14 cellular contexts compared by ENCODE assay signal in the genomic region with DNA sequence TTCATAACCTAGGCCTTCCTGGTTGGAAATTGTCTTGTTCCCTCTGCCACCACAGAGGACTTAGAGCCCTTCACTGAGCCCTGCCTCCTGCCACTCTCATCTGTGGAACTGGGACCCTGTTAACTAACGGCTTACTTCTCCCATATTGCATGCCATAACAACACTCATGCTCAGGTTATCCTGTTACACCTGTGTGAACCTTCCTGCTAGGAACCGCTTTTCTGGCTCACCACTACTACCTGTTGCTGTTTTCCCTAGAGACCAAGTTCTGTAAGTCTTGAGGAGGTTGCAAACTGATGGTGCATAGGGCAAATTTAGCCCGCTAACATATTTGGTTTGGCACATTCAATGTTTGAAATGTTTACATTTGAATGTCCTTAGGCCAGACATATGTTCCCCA. TPM values are rescaled to one million over a fixed set of nuclear protein-coding genes. Genes with fewer than 3 reads are reported as not detected.
DNase-seq lines count a peak whose midpoint lies in the region; ATAC-seq and TF ChIP-seq lines count a peak whose summit lies in the region.
"Had no signal": no experiment of that assay in that cellular context is flagged by ENCODE, and none has a peak within 500 bp of the region (broad histone marks: within the 10 kb centered on the region; RNA-seq: fewer than 3 reads in every experiment).

No MANE protein-coding gene starts in this region.

- H3K4me2 ChIP-seq in DOHH2 (ENCODE audit: low read length), result peak overlapping the region; percentile 42; the same call in 1 of the 2 replicates

- peak overlapping the region; percentile 12 for H3K4me3 Mint-ChIP-seq in T-helper 17 cell
- H3K4me3 Mint-ChIP-seq in naive B cell, result peak overlapping the region in 5 of 8 donors; percentile 2 to 83 (median 49)
- H3K4me3 Mint-ChIP-seq in activated T-helper 1 cell treated with anti-CD3 and anti-CD28 coated beads, Interleukin-12 subunit alpha, Interleukin-12 subunit beta, Interleukin-2, Interleukin-4 antibody, amounts not matched to agents 30 ng/mL and 10 ng/mL and 1 ng/mL, durations not matched to agents 14 hours and 24 hours and 36 hours, result no peak overlapping the region
- H3K4me3 Mint-ChIP-seq: CD4-positive, CD25-positive, alpha-beta regulatory T cell; T-cell had no signal

- intact Hi-C loops in activated T-helper 1 cell treated with anti-CD3 and anti-CD28 coated beads, Interleukin-12 subunit alpha, Interleukin-12 subunit beta, Interleukin-2, Interleukin-4 antibody, amounts not matched to agents 30 ng/mL and 10 ng/mL and 1 ng/mL, durations not matched to agents 14 hours and 24 hours and 36 hours (cut with micrococcal nuclease), result loop anchor here (5.0 kb wide), 1 partner anchor 286 kb away; no protein-coding TSS in a partner anchor
- intact Hi-C loops in right cardiac atrium (cut with DNase I), result no loop called here

- DNase-seq in T-helper 17 cell (no peak), naive B cell (no peak), right cardiac atrium (no peak), right atrium auricular region (ENCODE audit: low spot score) (no peak)
- no peak for DNase-seq in activated T-helper 1 cell treated with anti-CD3 and anti-CD28 coated beads, Interleukin-12 subunit alpha, Interleukin-12 subunit beta, Interleukin-2, Interleukin-4 antibody, amounts not matched to agents 30 ng/mL and 10 ng/mL and 1 ng/mL, durations not matched to agents 14 hours and 24 hours and 36 hours (ENCODE audit: low spot score)
- DNase-seq: DMS153, NCI-H1930, T-cell had no signal

- H3K4me1 ChIP-seq in DOHH2 (ENCODE audit: control insufficient read depth, low read length), result peaks cover 84% of the 10 kb centered on the region
- H3K4me1 ChIP-seq in HEK293 (ENCODE audit: control insufficient read depth, insufficient read depth, low read length), result no peaks in the 10 kb centered on the region
- no peaks in the 10 kb centered on the region for H3K4me1 ChIP-seq in right cardiac atrium (ENCODE audit: control insufficient read depth, insufficient read depth, low read length)
- H3K4me1 ChIP-seq in right atrium auricular region, result no peaks in the 10 kb centered on the region
- H3K4me1 ChIP-seq: Caco-2 had no signal

- H3K27me3 ChIP-seq in DOHH2 (ENCODE audit: control insufficient read depth, low read length), result no peaks in the 10 kb centered on the region
- no peaks in the 10 kb centered on the region for H3K27me3 ChIP-seq in right cardiac atrium (ENCODE audit: control insufficient read depth, insufficient read depth)
- H3K27me3 ChIP-seq in right atrium auricular region, result no peaks in the 10 kb centered on the region

- no peak for TF ChIP-seq CTCF in DOHH2 (IDR thresholded peaks at IDR 0.05; ENCODE audit: low read depth, low read length, poor library complexity, severe bottlenecking)
- no peak for TF ChIP-seq CTCF in HEK293 (tag by site-specific recombination; IDR thresholded peaks at IDR 0.05)
- no peak for TF ChIP-seq CTCF in right atrium auricular region (IDR thresholded peaks at IDR 0.05)

- H3K36me3 Mint-ChIP-seq in T-helper 17 cell (ENCODE audit: low read depth) (peaks cover 3% of the 10 kb centered on the region), naive B cell (no peaks in the 10 kb centered on the region)
- H3K36me3 Mint-ChIP-seq in activated T-helper 1 cell treated with anti-CD3 and anti-CD28 coated beads, Interleukin-12 subunit alpha, Interleukin-12 subunit beta, Interleukin-2, Interleukin-4 antibody, amounts not matched to agents 30 ng/mL and 10 ng/mL and 1 ng/mL, durations not matched to agents 14 hours and 24 hours and 36 hours (ENCODE audit: low read depth), result no peaks in the 10 kb centered on the region
- H3K36me3 Mint-ChIP-seq: CD4-positive, CD25-positive, alpha-beta regulatory T cell; T-cell had no signal

- H3K79me2 ChIP-seq in DOHH2 (ENCODE audit: control insufficient read depth, low read length), result no peaks in the 10 kb centered on the region

- POLR2A ChIA-PET in HEK293 (lab: Yijun Ruan, JAX), result interaction anchor here (0.7 kb wide), 1 partner anchor 49 kb away, joined by 3 read pairs; no protein-coding TSS in a partner anchor

- H3K27ac ChIP-seq in DOHH2 (ENCODE audit: low read depth, low read length), result peak overlapping the region; percentile 58
- no peak overlapping the region for H3K27ac ChIP-seq in HEK293 (ENCODE audit: extremely low read depth, low read depth, low read length)
- H3K27ac ChIP-seq in right cardiac atrium (ENCODE audit: low read length), result no peak overlapping the region
- H3K27ac ChIP-seq in right atrium auricular region, result no peak overlapping the region
- H3K27ac ChIP-seq: SK-N-MC had no signal

- H3K36me3 ChIP-seq in DOHH2 (ENCODE audit: control insufficient read depth, low read length) (no peaks in the 10 kb centered on the region), HEK293 (ENCODE audit: control insufficient read depth in 2 of 2, insufficient read depth in 1 of 2, low read length in 2 of 2) (no peaks in the 10 kb centered on the region), right atrium auricular region (no peaks in the 10 kb centered on the region)

- H3K9me3 Mint-ChIP-seq in naive B cell, result peaks cover 0 to 9% (median 3%) of the 10 kb centered on the region in 7 donors
- peaks cover 6% of the 10 kb centered on the region for H3K9me3 Mint-ChIP-seq in activated T-helper 1 cell treated with anti-CD3 and anti-CD28 coated beads, Interleukin-12 subunit alpha, Interleukin-12 subunit beta, Interleukin-2, Interleukin-4 antibody, amounts not matched to agents 30 ng/mL and 10 ng/mL and 1 ng/mL, durations not matched to agents 14 hours and 24 hours and 36 hours

- ATAC-seq in T-helper 17 cell (no peak), naive B cell (ENCODE audit: low read depth in 2 of 2) (no peak), right cardiac atrium (no peak), GM18511 (IDR thresholded peaks at IDR 0.05; ENCODE audit: unreplicated experiment) (no peak)

- CTCF ChIA-PET in HEK293 (lab: Yijun Ruan, JAX), result interaction anchor here (0.6 to 5.4 kb wide), 7 partner anchors 9 to 390 kb away, joined by 3 to 46 read pairs (median 4); no protein-coding TSS in a partner anchor

- H3F3A ChIP-seq in DOHH2 (ENCODE audit: control insufficient read depth, insufficient read depth), result peaks cover 12% of the 10 kb centered on the region

- WGBS in right cardiac atrium, result 90% methylated on average over 3 of the region's 3 CpGs

- H3K27ac Mint-ChIP-seq in T-helper 17 cell (no peak overlapping the region), naive B cell (peak overlapping the region in 5 of 6 donors; percentile 49 to 89 (median 80))
- H3K27ac Mint-ChIP-seq in activated T-helper 1 cell treated with anti-CD3 and anti-CD28 coated beads, Interleukin-12 subunit alpha, Interleukin-12 subunit beta, Interleukin-2, Interleukin-4 antibody, amounts not matched to agents 30 ng/mL and 10 ng/mL and 1 ng/mL, durations not matched to agents 14 hours and 24 hours and 36 hours, result no peak overlapping the region

- H3K4me1 Mint-ChIP-seq in T-helper 17 cell (peaks cover 6% of the 10 kb centered on the region), naive B cell (peaks cover 49 to 79% (median 59%) of the 10 kb centered on the region in 3 donors)
- H3K4me1 Mint-ChIP-seq in activated T-helper 1 cell treated with anti-CD3 and anti-CD28 coated beads, Interleukin-12 subunit alpha, Interleukin-12 subunit beta, Interleukin-2, Interleukin-4 antibody, amounts not matched to agents 30 ng/mL and 10 ng/mL and 1 ng/mL, durations not matched to agents 14 hours and 24 hours and 36 hours (ENCODE audit: low read depth), result peaks cover 4% of the 10 kb centered on the region

- H3K9me3 ChIP-seq in DOHH2 (ENCODE audit: control insufficient read depth, insufficient read depth, low read length), result no peaks in the 10 kb centered on the region
- H3K9me3 ChIP-seq in HEK293 (ENCODE audit: control insufficient read depth, insufficient read depth, low read depth, low read length), result no peaks in the 10 kb centered on the region
- H3K9me3 ChIP-seq in T-helper 17 cell (ENCODE audit: control insufficient read depth, low read length, poor library complexity, severe bottlenecking), result no peaks in the 10 kb centered on the region
- no peaks in the 10 kb centered on the region for H3K9me3 ChIP-seq in right cardiac atrium (ENCODE audit: control insufficient read depth, low read length)
- H3K9me3 ChIP-seq in right atrium auricular region, result peaks cover 0 to 10% of the 10 kb centered on the region in 2 donors
- H3K9me3 ChIP-seq: Caco-2 had no signal

- no peaks in the 10 kb centered on the region for H4K20me1 ChIP-seq in DOHH2 (ENCODE audit: control insufficient read depth, insufficient read depth, low read depth, low read length)

- H3K27me3 Mint-ChIP-seq in T-helper 17 cell (no peaks in the 10 kb centered on the region), naive B cell (no peaks in the 10 kb centered on the region)
- H3K27me3 Mint-ChIP-seq in activated T-helper 1 cell treated with anti-CD3 and anti-CD28 coated beads, Interleukin-12 subunit alpha, Interleukin-12 subunit beta, Interleukin-2, Interleukin-4 antibody, amounts not matched to agents 30 ng/mL and 10 ng/mL and 1 ng/mL, durations not matched to agents 14 hours and 24 hours and 36 hours (ENCODE audit: insufficient read depth), result peaks cover 1% of the 10 kb centered on the region
- H3K27me3 Mint-ChIP-seq: T-cell had no signal

- H3K4me3 ChIP-seq in DOHH2 (ENCODE audit: low read length), result no peak overlapping the region
- H3K4me3 ChIP-seq in HEK293 (ENCODE audit: low read depth, low read length), result no peak overlapping the region
- H3K4me3 ChIP-seq in right cardiac atrium (ENCODE audit: low read length), result no peak overlapping the region
- no peak overlapping the region for H3K4me3 ChIP-seq in right atrium auricular region
- H3K4me3 ChIP-seq: SK-N-MC had no signal

- H3K9me2 ChIP-seq in DOHH2 (replicated peaks; ENCODE audit: control insufficient read depth, low read length), result no peaks in the 10 kb centered on the region

TF ChIP-seq in HEK293, 187 proteins besides CTCF, POLR2A, EP300 and RAD21 (continues in another document):
- no peak for TF ChIP-seq ZNF23 (tag by site-specific recombination; IDR thresholded peaks at IDR 0.05; ENCODE audit: borderline replicate concordance)

RNA-seq across cellular contexts. Expression of gene DTWD2, which starts 33.0 kb away (rescaled TPM):
- total RNA-seq in T-helper 17 cell, result 1 to 10 TPM; 1.9 to 2.2 TPM
- polyA plus RNA-seq in naive B cell (ENCODE audit: low read depth in 6 of 6), result 1 to 10 TPM; 1.9 to 8.0 (median 6.4) TPM
- 1.6 and 1.9 TPM in 2 replicates for total RNA-seq in activated T-helper 1 cell treated with anti-CD3 and anti-CD28 coated beads, Interleukin-12 subunit alpha, Interleukin-12 subunit beta, Interleukin-2, Interleukin-4 antibody, amounts not matched to agents 30 ng/mL and 10 ng/mL and 1 ng/mL, durations not matched to agents 14 hours and 24 hours and 36 hours
- 10 to 100 TPM in 2 of 4 donors, 1 to 10 TPM in 2; 8.1 to 11.5 (median 9.7) TPM for total RNA-seq in right cardiac atrium
- polyA plus RNA-seq in right cardiac atrium, result 6.1 TPM
- 10 to 100 TPM in 1 of 2 donors, 1 to 10 TPM in 1; 7.4 to 13.1 TPM for total RNA-seq in right atrium auricular region

RNA-seq across cellular contexts. Expression of gene DMXL1, which starts 49.6 kb away (rescaled TPM):
- total RNA-seq in T-helper 17 cell, result 10 to 100 TPM; 28.9 to 38.3 TPM
- polyA plus RNA-seq in naive B cell (ENCODE audit: low read depth in 6 of 6), result 10 to 100 TPM; 52.7 to 78.5 (median 69.0) TPM
- 26.7 and 28.2 TPM in 2 replicates for total RNA-seq in activated T-helper 1 cell treated with anti-CD3 and anti-CD28 coated beads, Interleukin-12 subunit alpha, Interleukin-12 subunit beta, Interleukin-2, Interleukin-4 antibody, amounts not matched to agents 30 ng/mL and 10 ng/mL and 1 ng/mL, durations not matched to agents 14 hours and 24 hours and 36 hours
- 10 to 100 TPM; 28.6 to 42.3 (median 32.1) TPM for total RNA-seq in right cardiac atrium
- 10.8 TPM for polyA plus RNA-seq in right cardiac atrium
- total RNA-seq in right atrium auricular region, result 10 to 100 TPM; 29.4 to 40.5 TPM

Comparison
In these comparisons a context has a peak if more than half of its experiments do, and no peak if none do; other contexts are left out.
1. H3K27ac Mint-ChIP-seq: peak in naive B cell (5 of 6); none in T-helper 17 cell (single experiment) and activated T-helper 1 cell treated with anti-CD3 and anti-CD28 coated beads, Interleukin-12 subunit alpha, Interleukin-12 subunit beta, Interleukin-2, Interleukin-4 antibody, amounts not matched to agents 30 ng/mL and 10 ng/mL and 1 ng/mL, durations not matched to agents 14 hours and 24 hours and 36 hours (single experiment).